8 cellular contexts compared by ENCODE assay signal in genomic region chr17:36534881-36535668, GRCh38. TPM values are rescaled to one million over a fixed set of nuclear protein-coding genes. Genes with fewer than 3 reads are reported as not detected.
A peak's percentile ranks its signal among the peaks of the same experiment; 100 is the strongest.
DNase-seq lines count a peak whose midpoint lies in the region; ATAC-seq lines count a peak whose summit lies in the region.

Gene PIGW, plus strand, starts transcription at chr17:36534987. Its CDS starts 2,115 bp downstream, at chr17:36537102.

- H2AK5ac ChIP-seq in mesenchymal stem cell (ENCODE audit: low read length, severe bottlenecking) = peak within 1 kb of the TSS; percentile 61

- H3K4me3 Mint-ChIP-seq in CD8-positive, alpha-beta memory T cell = peak within 1 kb of the TSS; percentile 92 to 99 (median 97)

- under 1% methylated on average over 75 of the region's 82 CpGs for WGBS in mesenchymal stem cell

- H2BK12ac ChIP-seq in mesenchymal stem cell (ENCODE audit: low read length in 2 of 2) = no peak within 1 kb of the TSS

- peaks cover 16% of the 10 kb centered on the region for H3K4me1 ChIP-seq in CD8-positive, alpha-beta memory T cell (ENCODE audit: insufficient read depth, low read length)
- no peaks in the 10 kb centered on the region for H3K4me1 ChIP-seq in effector memory CD4-positive, alpha-beta T cell (ENCODE audit: control insufficient read depth, insufficient read depth, low read length, poor library complexity, severe bottlenecking)
- H3K4me1 ChIP-seq in mesenchymal stem cell (ENCODE audit: control insufficient read depth, insufficient read depth, low read depth, low read length) = peaks cover 6% of the 10 kb centered on the region

- peak within 1 kb of the TSS; percentile 95 for H3K27ac ChIP-seq in CD8-positive, alpha-beta memory T cell (ENCODE audit: low read depth, low read length)
- peak within 1 kb of the TSS; percentile 92 for H3K27ac ChIP-seq in effector memory CD4-positive, alpha-beta T cell (ENCODE audit: insufficient read depth, low read length, poor library complexity, severe bottlenecking)
- peak within 1 kb of the TSS; percentile 86 for H3K27ac ChIP-seq in mesenchymal stem cell (ENCODE audit: low read length, poor library complexity, severe bottlenecking)

- CTCF ChIA-PET in CD8-positive, alpha-beta memory T cell (lab: Charles Lee) = interaction anchor here (0.6 to 3.0 kb wide), 7 partner anchors 10 to 726 kb away, joined by 3 to 24 read pairs (median 6); partner anchors contain the start of genes GGNBP2, MRM1 and TAF15
- CTCF ChIA-PET in activated CD8-positive, alpha-beta memory T cell treated with anti-CD3 and anti-CD28 coated beads for 36 hours (lab: Charles Lee) = interaction anchor here (0.6 to 3.3 kb wide), 7 partner anchors 11 to 71 kb away, joined by 3 to 13 read pairs (median 4); partner anchors contain the start of gene MRM1

- no peak within 1 kb of the TSS for H2BK15ac ChIP-seq in mesenchymal stem cell (ENCODE audit: low read depth, poor library complexity, severe bottlenecking)

- H3K9me3 Mint-ChIP-seq in CD8-positive, alpha-beta memory T cell = no peaks in the 10 kb centered on the region

- H3K14ac ChIP-seq in mesenchymal stem cell (ENCODE audit: low read length in 2 of 2) = peak within 1 kb of the TSS in 1 of 2 experiments; percentile 68

- H3K18ac ChIP-seq in mesenchymal stem cell (ENCODE audit: low read depth in 1 of 2, low read length in 2 of 2) = peak within 1 kb of the TSS; percentile 90 to 96

- H3K9ac ChIP-seq in mesenchymal stem cell (ENCODE audit: low read length) = peak within 1 kb of the TSS; percentile 99

- POLR2A ChIA-PET in CD8-positive, alpha-beta memory T cell (lab: Charles Lee) = interaction anchor here (0.6 to 4.6 kb wide), 6 partner anchors 10 to 350 kb away, joined by 3 to 56 read pairs (median 6); partner anchors contain the start of genes GGNBP2, MRM1 and ZNHIT3
- POLR2A ChIA-PET in activated CD8-positive, alpha-beta memory T cell treated with anti-CD3 and anti-CD28 coated beads for 36 hours (lab: Charles Lee) = interaction anchor here (0.6 to 3.4 kb wide), 6 partner anchors 10 to 66 kb away, joined by 3 to 44 read pairs (median 3); partner anchors contain the start of genes GGNBP2 and MRM1

- peak within 1 kb of the TSS; percentile 94 to 99 (median 98) for H3K27ac Mint-ChIP-seq in CD8-positive, alpha-beta memory T cell

- peak; percentile 78 to 88 (median 84) for DNase-seq in CD8-positive, alpha-beta memory T cell
- DNase-seq in HT1080 (ENCODE audit: low read depth) (peak; percentile 93), NOMO-1 treated with DMSO at 0.1 percent for 48 hours (lab: John Stamatoyannopoulos, UW; ENCODE audit: unreplicated experiment) (peak; percentile 87), mesenchymal stem cell (peak; percentile 90)
- peak; percentile 71 to 79 (median 73) for DNase-seq in effector memory CD4-positive, alpha-beta T cell
- peak; percentile 73 for DNase-seq in stimulated activated CD8-positive, alpha-beta memory T cell treated with anti-CD3 and anti-CD28 coated beads, Interleukin-12 subunit alpha, Interleukin-12 subunit beta, amount 100 ng/mL, for 24 hours (ENCODE audit: extremely low read depth)

- H4K8ac ChIP-seq in mesenchymal stem cell (ENCODE audit: low read length) = peak within 1 kb of the TSS; percentile 93

- peaks cover 0 to 37% (median 10%) of the 10 kb centered on the region in 3 donors for H3K36me3 Mint-ChIP-seq in CD8-positive, alpha-beta memory T cell

- no peaks in the 10 kb centered on the region for H3K27me3 ChIP-seq in CD8-positive, alpha-beta memory T cell (ENCODE audit: insufficient read depth, low read length, poor library complexity, severe bottlenecking)
- no peaks in the 10 kb centered on the region for H3K27me3 ChIP-seq in effector memory CD4-positive, alpha-beta T cell (replicated peaks; ENCODE audit: control insufficient read depth, insufficient read depth, low read length, poor library complexity, severe bottlenecking)
- no peaks in the 10 kb centered on the region for H3K27me3 ChIP-seq in mesenchymal stem cell (ENCODE audit: control insufficient read depth in 1 of 2, insufficient read depth in 1 of 2, low read length in 2 of 2)

- peaks cover 17 to 37% (median 21%) of the 10 kb centered on the region in 3 donors for H3K4me1 Mint-ChIP-seq in CD8-positive, alpha-beta memory T cell

- no peaks in the 10 kb centered on the region for H3K27me3 Mint-ChIP-seq in CD8-positive, alpha-beta memory T cell

- H3K79me1 ChIP-seq in mesenchymal stem cell (replicated peaks; ENCODE audit: low read length, poor library complexity, severe bottlenecking) = peaks cover 34% of the 10 kb centered on the region

- H4K91ac ChIP-seq in mesenchymal stem cell (ENCODE audit: low read length) = peak within 1 kb of the TSS; percentile 92

- H3K4me3 ChIP-seq in CD8-positive, alpha-beta memory T cell (ENCODE audit: low read length) = peak within 1 kb of the TSS; percentile 87
- peak within 1 kb of the TSS; percentile 96 for H3K4me3 ChIP-seq in effector memory CD4-positive, alpha-beta T cell (ENCODE audit: insufficient read depth, low read depth, low read length, poor library complexity, severe bottlenecking)
- H3K4me3 ChIP-seq in mesenchymal stem cell (ENCODE audit: insufficient read depth in 1 of 2, low read depth in 1 of 2, low read length in 2 of 2) = peak within 1 kb of the TSS; percentile 76 to 96

- no peaks in the 10 kb centered on the region for H3K9me3 ChIP-seq in CD8-positive, alpha-beta memory T cell (ENCODE audit: low read length)
- no peaks in the 10 kb centered on the region for H3K9me3 ChIP-seq in effector memory CD4-positive, alpha-beta T cell (ENCODE audit: control insufficient read depth, low read length)
- H3K9me3 ChIP-seq in mesenchymal stem cell (ENCODE audit: control insufficient read depth, low read length) = no peaks in the 10 kb centered on the region

- peak within 1 kb of the TSS; percentile 82 to 86 for H3K4ac ChIP-seq in mesenchymal stem cell (ENCODE audit: low read depth in 1 of 2, low read length in 2 of 2)

- peak within 1 kb of the TSS; percentile 2 for H2BK120ac ChIP-seq in mesenchymal stem cell (ENCODE audit: low read depth, low read length)

- no peaks in the 10 kb centered on the region for H3K36me3 ChIP-seq in CD8-positive, alpha-beta memory T cell (ENCODE audit: insufficient read depth, low read length)
- peaks cover 13% of the 10 kb centered on the region for H3K36me3 ChIP-seq in effector memory CD4-positive, alpha-beta T cell (ENCODE audit: control insufficient read depth, insufficient read depth, low read length)
- H3K36me3 ChIP-seq in mesenchymal stem cell (ENCODE audit: control insufficient read depth in 1 of 2, insufficient read depth in 2 of 2, low read depth in 1 of 2, low read length in 2 of 2) = peaks cover 11 to 56% of the 10 kb centered on the region in 2 experiments

- ATAC-seq in GM19468 (IDR thresholded peaks at IDR 0.05; ENCODE audit: extremely low read depth, unreplicated experiment) = peak; percentile 40

- H2AFZ ChIP-seq in mesenchymal stem cell (ENCODE audit: low read depth, low read length) = peak within 1 kb of the TSS; percentile 66

- no peak within 1 kb of the TSS for H2BK5ac ChIP-seq in mesenchymal stem cell (ENCODE audit: low read depth, low read length, poor library complexity, severe bottlenecking)

- peak within 1 kb of the TSS in 1 of 2 experiments; percentile 60 for H3K23ac ChIP-seq in mesenchymal stem cell (ENCODE audit: low read length in 2 of 2)

- H3K4me2 ChIP-seq in mesenchymal stem cell (ENCODE audit: low read length, poor library complexity, severe bottlenecking) = peak within 1 kb of the TSS; percentile 97

RNA-seq across cellular contexts. Expression of gene PIGW, which starts in this region (rescaled TPM):
- 10 to 100 TPM; 42.2 to 43.0 TPM for total RNA-seq in CD8-positive, alpha-beta memory T cell
- polyA plus RNA-seq in CD8-positive, alpha-beta memory T cell = 11.4 TPM
- 13.9 and 27.9 TPM in 2 replicates for total RNA-seq in HT1080 (2014; rRNA removed; shearing (Covaris generic))
- polyA plus RNA-seq in HT1080 (2015; cell fraction: cytosol; rRNA removed) = 18.8 and 20.6 TPM in 2 replicates
- 10.2 and 13.2 TPM in 2 replicates for polyA plus RNA-seq in HT1080 (2015; cell fraction: nucleus; rRNA removed)
- total RNA-seq in activated CD8-positive, alpha-beta memory T cell treated with anti-CD3 and anti-CD28 coated beads for 36 hours = 10 to 100 TPM; 36.7 to 37.6 TPM
- 7.2 TPM for polyA plus RNA-seq in mesenchymal stem cell (2013, experiment 1 of 2)
- 8.0 TPM for polyA plus RNA-seq in mesenchymal stem cell (2013, experiment 2 of 2)

Comparison
In these comparisons a context has a peak if more than half of its experiments do, and no peak if none do; other contexts are left out.
1. Peak in every context shown above with its lines: DNase-seq, ATAC-seq, H3K4me3 ChIP-seq and H3K27ac ChIP-seq.